In the genomic region with DNA sequence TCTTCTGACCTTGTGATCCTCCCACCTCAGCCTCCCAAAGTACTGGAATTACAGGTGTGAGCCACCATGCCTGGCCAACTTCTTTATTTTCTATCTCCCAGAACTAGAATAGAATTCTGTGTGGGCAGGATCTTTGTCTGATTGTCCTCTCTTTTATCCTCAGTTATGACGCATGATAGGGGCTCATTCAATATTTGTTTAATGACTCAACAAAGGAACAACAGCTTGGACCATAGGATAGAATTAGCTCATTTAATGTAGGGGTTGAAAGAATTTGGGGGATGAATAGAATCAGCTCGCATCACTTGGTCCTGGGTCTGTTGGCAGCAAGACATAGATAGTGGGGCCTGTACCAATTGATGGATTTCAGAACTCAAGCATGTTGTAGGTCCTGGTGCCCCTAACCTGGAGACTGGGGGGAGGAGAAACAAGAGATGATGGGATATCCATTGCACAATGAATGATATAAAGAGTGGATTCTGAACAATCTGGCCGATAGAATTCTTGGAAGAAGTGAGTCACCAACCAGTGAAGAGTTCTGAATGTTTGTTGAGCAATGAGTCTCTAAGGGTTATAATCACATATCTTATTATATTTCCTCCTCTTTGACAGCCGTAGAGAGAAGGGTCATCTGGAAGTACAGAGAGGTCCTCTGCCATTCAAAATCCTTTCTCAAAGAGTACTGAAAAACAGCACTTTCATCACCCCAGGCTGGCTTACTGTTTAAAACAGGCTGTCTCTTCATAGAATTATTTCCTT, we compare ENCODE assay signal across 32 cellular contexts.
"Had no signal": no experiment of that assay in that cellular context is flagged by ENCODE, and none has a peak within 500 bp of the region (broad histone marks: within the 10 kb centered on the region; RNA-seq: fewer than 3 reads in every experiment).

No MANE protein-coding gene starts in this region.

- H3K9me3 Mint-ChIP-seq: activated CD4-positive, alpha-beta memory T cell treated with anti-CD3 and anti-CD28 coated beads for 36 hours; central memory CD8-positive, alpha-beta T cell had no signal

- H3K27me3 Mint-ChIP-seq: activated B cell treated with CpG ODN at 0.5 μM for 24 hours; activated CD4-positive, alpha-beta memory T cell treated with anti-CD3 and anti-CD28 coated beads for 36 hours had no signal

- DNase-seq: activated B cell treated with CpG ODN at 0.5 μM for 24 hours; activated CD4-positive, alpha-beta memory T cell treated with anti-CD3 and anti-CD28 coated beads for 36 hours; activated CD4-positive, alpha-beta T cell treated with anti-CD3 and anti-CD28 coated beads for 4 hours; activated CD4-positive, alpha-beta T cell treated with anti-CD3 and anti-CD28 coated beads, Interleukin-2, amount 50 U/mL, for 1 hour; activated CD4-positive, CD25-positive, alpha-beta regulatory T cell treated with anti-CD3 and anti-CD28 coated beads, Interleukin-2, amount 50 U/mL, for 72 hours; activated CD8-positive, alpha-beta memory T cell treated with anti-CD3 and anti-CD28 coated beads, Interleukin-2, amount 50 U/mL, for 4 hours; activated effector memory CD4-positive, alpha-beta T cell treated with Interleukin-2 at 50 U/mL for 16 hours; activated naive CD4-positive, alpha-beta T cell treated with anti-CD3 and anti-CD28 coated beads, Interleukin-2, amount 10 ng/mL, durations not matched to agents 7 days and 5 days; activated naive CD8-positive, alpha-beta T cell treated with anti-CD3 and anti-CD28 coated beads, Interleukin-2, amount 50 U/mL, for 24 hours; activated T-cell treated with anti-CD3 and anti-CD28 coated beads for 4 hours; activated T-cell treated with anti-CD3 and anti-CD28 coated beads, Interleukin-2, amount 50 U/mL, for 4 hours; aorta; Karpas-422; NCI-H1105; NCI-H1436; NCI-H1694; NCI-H2029; NCI-H345; NCI-H524 treated with DMSO at 0.1 percent for 48 hours; PC-3; Peyer's patch; SW 1271; T-helper 1 cell; T-helper 2 cell; T-helper 9 cell had no signal

- H3K36me3 Mint-ChIP-seq: activated CD4-positive, alpha-beta memory T cell treated with anti-CD3 and anti-CD28 coated beads for 36 hours; activated naive CD4-positive, alpha-beta T cell treated with anti-CD3 and anti-CD28 coated beads, Interleukin-2, amount 10 ng/mL, durations not matched to agents 7 days and 5 days; activated naive CD8-positive, alpha-beta T cell had no signal

- H3K4me3 Mint-ChIP-seq: activated B cell treated with CpG ODN at 0.5 μM for 24 hours; activated CD4-positive, alpha-beta memory T cell treated with anti-CD3 and anti-CD28 coated beads for 36 hours; activated naive CD4-positive, alpha-beta T cell treated with anti-CD3 and anti-CD28 coated beads, Interleukin-2, amount 10 ng/mL, durations not matched to agents 7 days and 5 days; activated naive CD8-positive, alpha-beta T cell; activated naive CD8-positive, alpha-beta T cell treated with anti-CD3 and anti-CD28 coated beads, Interleukin-2, amount 50 U/mL, for 24 hours; activated T-cell treated with anti-CD3 and anti-CD28 coated beads, Interleukin-2, amount 50 U/mL, for 4 hours; activated T-helper 1 cell treated with anti-CD3 and anti-CD28 coated beads, Interleukin-12 subunit alpha, Interleukin-12 subunit beta, Interleukin-2, Interleukin-4 antibody, amounts not matched to agents 30 ng/mL and 10 ng/mL and 1 ng/mL, durations not matched to agents 14 hours and 24 hours and 36 hours; central memory CD8-positive, alpha-beta T cell had no signal

- H3K36me3 ChIP-seq: cardiac muscle cell, Peyer's patch had no signal

- H3K27ac Mint-ChIP-seq: activated B cell treated with CpG ODN at 0.5 μM for 24 hours; activated CD4-positive, alpha-beta memory T cell treated with anti-CD3 and anti-CD28 coated beads for 36 hours; activated naive CD4-positive, alpha-beta T cell treated with anti-CD3 and anti-CD28 coated beads, Interleukin-2, amount 10 ng/mL, durations not matched to agents 7 days and 5 days; activated naive CD8-positive, alpha-beta T cell; activated naive CD8-positive, alpha-beta T cell treated with anti-CD3 and anti-CD28 coated beads, Interleukin-2, amount 50 U/mL, for 24 hours; activated T-helper 1 cell treated with anti-CD3 and anti-CD28 coated beads, Interleukin-12 subunit alpha, Interleukin-12 subunit beta, Interleukin-2, Interleukin-4 antibody, amounts not matched to agents 30 ng/mL and 10 ng/mL and 1 ng/mL, durations not matched to agents 14 hours and 24 hours and 36 hours had no signal

- ATAC-seq: activated naive CD8-positive, alpha-beta T cell treated with anti-CD3 and anti-CD28 coated beads, Interleukin-2, amount 50 U/mL, for 24 hours; activated T-cell treated with anti-CD3 and anti-CD28 coated beads, Interleukin-2, amount 50 U/mL, for 4 hours; PC-3; Right ventricle myocardium inferior had no signal

- H3K27me3 ChIP-seq: cardiac muscle cell, Peyer's patch had no signal

- H3K27ac ChIP-seq: cardiac muscle cell, Peyer's patch, RWPE1, VCaP had no signal

- H3K4me1 ChIP-seq: Peyer's patch had no signal

- H3K4me1 Mint-ChIP-seq: activated B cell treated with CpG ODN at 0.5 μM for 24 hours; activated naive CD4-positive, alpha-beta T cell treated with anti-CD3 and anti-CD28 coated beads, Interleukin-2, amount 10 ng/mL, durations not matched to agents 7 days and 5 days; activated naive CD8-positive, alpha-beta T cell treated with anti-CD3 and anti-CD28 coated beads, Interleukin-2, amount 50 U/mL, for 24 hours; central memory CD8-positive, alpha-beta T cell had no signal

- H3K4me3 ChIP-seq: cardiac muscle cell, Peyer's patch had no signal
